Comparison of ENCODE assay signal across 15 cellular contexts in genomic region chr10:4555920-4556319, GRCh38.
DNase-seq lines count a peak whose midpoint lies in the region; ATAC-seq and TF ChIP-seq lines count a peak whose summit lies in the region.
"Had no signal": no experiment of that assay in that cellular context is flagged by ENCODE, and none has a peak within 500 bp of the region (broad histone marks: within the 10 kb centered on the region; RNA-seq: fewer than 3 reads in every experiment).

No MANE protein-coding gene starts in this region.

- H3K4ac ChIP-seq in mesenchymal stem cell (ENCODE audit: low read depth in 1 of 2, low read length in 2 of 2): no peak overlapping the region

- no peaks in the 10 kb centered on the region for H4K20me1 ChIP-seq in SK-N-SH (ENCODE audit: insufficient read depth)

- H3K4me3 ChIP-seq in H7 (ENCODE audit: insufficient read depth, low read depth, low read length) (no peak overlapping the region), mesenchymal stem cell (ENCODE audit: insufficient read depth in 1 of 2, low read depth in 1 of 2, low read length in 2 of 2) (no peak overlapping the region), SK-N-SH (ENCODE audit: low read depth in 2 of 2, low read length in 1 of 2) (no peak overlapping the region), MG63 (no peak overlapping the region)
- H3K4me3 ChIP-seq: GM23248, HAP-1 had no signal

- POLR2A ChIA-PET in WTC11 (lab: Charles Lee): no interaction called here
- POLR2A ChIA-PET in SK-N-SH (lab: Yijun Ruan, JAX): no interaction called here

- peaks cover 3% of the 10 kb centered on the region for H3F3A ChIP-seq in SK-N-SH (replicated peaks; ENCODE audit: insufficient read depth)

- no peaks in the 10 kb centered on the region for H3K9me2 ChIP-seq in SK-N-SH

- H2AK5ac ChIP-seq in mesenchymal stem cell (ENCODE audit: low read length, severe bottlenecking): no peak overlapping the region

- DNase-seq in H7 (peak; percentile 25), WTC11 (ENCODE audit: low spot score) (no peak), mesenchymal stem cell (no peak), SK-N-SH (no peak), MG63 (no peak)
- DNase-seq: C1 segment of cervical spinal cord; Calu3; CD4-positive, alpha-beta memory T cell; COR-L47; DMS53; DMS79 treated with DMSO at 0.1 percent for 48 hours; HFFc6 had no signal

- no peak overlapping the region for H3K4me2 ChIP-seq in mesenchymal stem cell (ENCODE audit: low read length, poor library complexity, severe bottlenecking)
- H3K4me2 ChIP-seq in SK-N-SH: no peak overlapping the region

- H4K91ac ChIP-seq in mesenchymal stem cell (ENCODE audit: low read length): no peak overlapping the region

- H3K9ac ChIP-seq in mesenchymal stem cell (ENCODE audit: low read length) (no peak overlapping the region), SK-N-SH (no peak overlapping the region)
- H3K9ac ChIP-seq: GM23248 had no signal

- H3K4me1 ChIP-seq in mesenchymal stem cell (ENCODE audit: control insufficient read depth, insufficient read depth, low read depth, low read length) (no peaks in the 10 kb centered on the region), SK-N-SH (ENCODE audit: control insufficient read depth in 1 of 2, insufficient read depth in 2 of 2, low read depth in 1 of 2, low read length in 1 of 2) (no peaks in the 10 kb centered on the region; a peak in 1 of 4 replicates)
- H3K4me1 ChIP-seq: HAP-1 had no signal

- H3K27ac ChIP-seq in mesenchymal stem cell (ENCODE audit: low read length, poor library complexity, severe bottlenecking) (no peak overlapping the region), SK-N-SH (ENCODE audit: low read depth in 2 of 2, low read length in 1 of 2) (no peak overlapping the region)
- H3K27ac ChIP-seq: GM23248 had no signal

- CTCF ChIA-PET in WTC11 (lab: Charles Lee): no interaction called here
- CTCF ChIA-PET in SK-N-SH (lab: Yijun Ruan, JAX): no interaction called here

- no peak overlapping the region for H3K27ac Mint-ChIP-seq in WTC11
- H3K27ac Mint-ChIP-seq: CD4-positive, alpha-beta memory T cell; HFFc6 had no signal

- H3K9me3 ChIP-seq in mesenchymal stem cell (ENCODE audit: control insufficient read depth, low read length) (no peaks in the 10 kb centered on the region), SK-N-SH (no peaks in the 10 kb centered on the region; the same call in 1 of the 2 replicates), MG63 (no peaks in the 10 kb centered on the region)
- H3K9me3 ChIP-seq: HAP-1 had no signal

- H4K8ac ChIP-seq in mesenchymal stem cell (ENCODE audit: low read length): peak overlapping the region; percentile 69

- no peaks in the 10 kb centered on the region for H3K79me2 ChIP-seq in SK-N-SH (ENCODE audit: insufficient read depth)

- H3K14ac ChIP-seq in mesenchymal stem cell (ENCODE audit: low read length in 2 of 2): no peak overlapping the region

- ATAC-seq in WTC11 (peak; percentile 63), HG02623 (IDR thresholded peaks at IDR 0.05; ENCODE audit: unreplicated experiment) (no peak)

- TF ChIP-seq CTCF in WTC11 (IDR thresholded peaks at IDR 0.05) (no peak), SK-N-SH (IDR thresholded peaks at IDR 0.05) (no peak)

- no peak overlapping the region for H2BK15ac ChIP-seq in mesenchymal stem cell (ENCODE audit: low read depth, poor library complexity, severe bottlenecking)

- 74% methylated on average over 3 of the region's 3 CpGs for WGBS in mesenchymal stem cell
- 91% methylated on average over 3 of the region's 3 CpGs for WGBS in SK-N-SH (ENCODE audit: low lambda C conversion rate)

- H3K4me1 Mint-ChIP-seq in WTC11: peaks cover 8% of the 10 kb centered on the region
- H3K4me1 Mint-ChIP-seq: CD4-positive, alpha-beta memory T cell had no signal

- H2AFZ ChIP-seq in mesenchymal stem cell (ENCODE audit: low read depth, low read length): no peak overlapping the region
- no peak overlapping the region for H2AFZ ChIP-seq in SK-N-SH (ENCODE audit: low read depth)
- H2AFZ ChIP-seq: GM23248 had no signal

- no peak overlapping the region for H3K4me3 Mint-ChIP-seq in WTC11
- H3K4me3 Mint-ChIP-seq: CD4-positive, alpha-beta memory T cell; HFFc6 had no signal

- H3K27me3 ChIP-seq in H7 (ENCODE audit: control insufficient read depth, insufficient read depth, low read length) (no peaks in the 10 kb centered on the region), mesenchymal stem cell (ENCODE audit: control insufficient read depth in 1 of 2, insufficient read depth in 1 of 2, low read length in 2 of 2) (no peaks in the 10 kb centered on the region), SK-N-SH (ENCODE audit: insufficient read depth) (no peaks in the 10 kb centered on the region), MG63 (no peaks in the 10 kb centered on the region)

- no peak overlapping the region for H2BK120ac ChIP-seq in mesenchymal stem cell (ENCODE audit: low read depth, low read length)

- H2BK5ac ChIP-seq in mesenchymal stem cell (ENCODE audit: low read depth, low read length, poor library complexity, severe bottlenecking): no peak overlapping the region

- H3K36me3 ChIP-seq in H7 (replicated peaks; ENCODE audit: control insufficient read depth, insufficient read depth, low read length) (no peaks in the 10 kb centered on the region), mesenchymal stem cell (ENCODE audit: control insufficient read depth in 1 of 2, insufficient read depth in 2 of 2, low read depth in 1 of 2, low read length in 2 of 2) (no peaks in the 10 kb centered on the region), SK-N-SH (replicated peaks in 1 of 2; ENCODE audit: control insufficient read depth in 1 of 2, insufficient read depth in 2 of 2, low read length in 1 of 2) (no peaks in the 10 kb centered on the region), MG63 (no peaks in the 10 kb centered on the region)
- H3K36me3 ChIP-seq: HAP-1 had no signal

- H3K27me3 Mint-ChIP-seq in WTC11 (ENCODE audit: low read depth): no peaks in the 10 kb centered on the region

- no peak overlapping the region for H3K23ac ChIP-seq in mesenchymal stem cell (ENCODE audit: low read length in 2 of 2)

- TF ChIP-seq EP300 in SK-N-SH (IDR thresholded peaks at IDR 0.05; ENCODE audit: borderline replicate concordance in 1 of 2, low read depth in 1 of 2, low read length in 1 of 2): no peak

- H3K79me1 ChIP-seq in mesenchymal stem cell (replicated peaks; ENCODE audit: low read length, poor library complexity, severe bottlenecking): no peaks in the 10 kb centered on the region

- no peak for TF ChIP-seq RAD21 in SK-N-SH (IDR thresholded peaks at IDR 0.05; ENCODE audit: low read length)

- no peak overlapping the region for H3K18ac ChIP-seq in mesenchymal stem cell (ENCODE audit: low read depth in 1 of 2, low read length in 2 of 2)

- no peaks in the 10 kb centered on the region for H3K9me3 Mint-ChIP-seq in WTC11
- H3K9me3 Mint-ChIP-seq: HFFc6 had no signal

- H2BK12ac ChIP-seq in mesenchymal stem cell (ENCODE audit: low read length in 2 of 2): no peak overlapping the region

- no peaks in the 10 kb centered on the region for H3K36me3 Mint-ChIP-seq in WTC11
- H3K36me3 Mint-ChIP-seq: CD4-positive, alpha-beta memory T cell had no signal

TF ChIP-seq in WTC11, 78 proteins besides CTCF, POLR2A, EP300 and RAD21 (continues in another document):
- no peak for TF ChIP-seq NR3C1 (CRISPR knock-in tag; conservative IDR thresholded peaks at IDR 0.05; ENCODE audit: low read depth)
- TF ChIP-seq ZNF121 (CRISPR knock-in tag; IDR thresholded peaks at IDR 0.05): no peak
- no peak for TF ChIP-seq E2F4 (CRISPR knock-in tag; IDR thresholded peaks at IDR 0.05; ENCODE audit: borderline replicate concordance, low read depth)

TF ChIP-seq in SK-N-SH, 30 proteins besides CTCF, POLR2A, EP300 and RAD21:
- no peak for TF ChIP-seq TEAD4 (IDR thresholded peaks at IDR 0.05; ENCODE audit: borderline replicate concordance, insufficient read depth)
- no peak for TF ChIP-seq NRF1 (IDR thresholded peaks at IDR 0.05; ENCODE audit: low read depth, low read length)
- TF ChIP-seq MEF2A (IDR thresholded peaks at IDR 0.05; ENCODE audit: borderline replicate concordance, low read depth): no peak
- TF ChIP-seq TAF1 (IDR thresholded peaks at IDR 0.05; ENCODE audit: borderline replicate concordance, low read depth, low read length): no peak
- TF ChIP-seq FOXJ3 (CRISPR knock-in tag; IDR thresholded peaks at IDR 0.05): no peak
- no peak for TF ChIP-seq EZH2phosphoT487 (IDR thresholded peaks at IDR 0.05; ENCODE audit: borderline replicate concordance, low read depth)
- no peak for TF ChIP-seq RCOR1 (IDR thresholded peaks at IDR 0.05; ENCODE audit: low read length)
- no peak for TF ChIP-seq GATA2 (CRISPR knock-in tag; IDR thresholded peaks at IDR 0.05)
